In the genomic region with DNA sequence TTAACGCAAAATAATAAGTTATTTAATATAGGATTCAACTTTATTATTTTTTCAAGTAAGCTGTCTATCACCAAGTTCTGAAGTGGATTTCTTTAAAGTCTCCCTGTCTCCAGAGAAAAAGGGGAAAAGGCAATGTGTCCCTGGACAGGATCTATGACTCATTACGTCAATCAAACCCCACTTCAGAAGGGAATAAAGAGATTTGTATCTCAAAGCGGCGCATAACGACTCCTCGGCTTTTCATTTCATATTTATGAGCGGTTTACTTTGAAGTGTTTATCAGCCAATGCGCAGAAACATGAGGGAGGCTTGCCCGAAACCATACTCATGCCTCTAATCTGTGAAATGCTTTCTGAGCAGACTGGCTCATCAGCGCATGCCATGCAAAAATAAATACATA, we compare ENCODE assay signal across 29 cellular contexts.
DNase-seq lines count a peak whose midpoint lies in the region; ATAC-seq and TF ChIP-seq lines count a peak whose summit lies in the region.
"Had no signal": no experiment of that assay in that cellular context is flagged by ENCODE, and none has a peak within 500 bp of the region (broad histone marks: within the 10 kb centered on the region; RNA-seq: fewer than 3 reads in every experiment).

No MANE protein-coding gene starts in this region.

- TF ChIP-seq CTCF in RWPE2 (IDR thresholded peaks at IDR 0.05; ENCODE audit: poor library complexity, severe bottlenecking), result no peak
- TF ChIP-seq CTCF in foreskin keratinocyte (conservative IDR thresholded peaks at IDR 0.05), result no peak

- DNase-seq in DMS153 (lab: John Stamatoyannopoulos, UW), result peak; percentile 1
- DNase-seq in DMS153 treated with DMSO at 0.1 percent for 48 hours (lab: John Stamatoyannopoulos, UW; ENCODE audit: unreplicated experiment), result no peak
- no peak for DNase-seq in RWPE2 (ENCODE audit: low spot score)
- peak in 1 of 2 donors; percentile 11 for DNase-seq in foreskin keratinocyte
- DNase-seq in activated CD4-positive, CD25-positive, alpha-beta regulatory T cell treated with anti-CD3 and anti-CD28 coated beads, Interleukin-2, amount 50 U/mL, for 72 hours, result no peak
- DNase-seq in caudate nucleus (lab: John Stamatoyannopoulos, UW), result no peak
- DNase-seq in activated CD4-positive, alpha-beta T cell treated with anti-CD3 and anti-CD28 coated beads for 1 hour, result no peak
- no peak for DNase-seq in C1 segment of cervical spinal cord (lab: John Stamatoyannopoulos, UW)
- DNase-seq: activated CD4-positive, alpha-beta memory T cell treated with anti-CD3 and anti-CD28 coated beads, Interleukin-2, amount 10 ng/mL, durations not matched to agents 7 days and 5 days; activated CD8-positive, alpha-beta memory T cell treated with anti-CD3 and anti-CD28 coated beads, Interleukin-2, amount 50 U/mL, for 4 hours; activated naive CD4-positive, alpha-beta T cell treated with anti-CD3 and anti-CD28 coated beads for 36 hours; cerebellar nuclear complex; esophagus squamous epithelium; H7; Kasumi-1; mammary epithelial cell; MV-4-11; NCI-H146; NCI-H446 treated with DMSO at 0.1 percent for 48 hours; NCI-H82; pancreas; retina; stimulated activated naive CD4-positive, alpha-beta T cell; T-helper 17 cell had no signal

- H3K27me3 ChIP-seq in RWPE2 (ENCODE audit: insufficient read depth, poor library complexity, severe bottlenecking) (peaks cover 3% of the 10 kb centered on the region), foreskin keratinocyte (peaks cover 13% of the 10 kb centered on the region)
- H3K27me3 ChIP-seq: esophagus squamous epithelium, gastroesophageal sphincter, pancreas, suprapubic skin, upper lobe of left lung had no signal

- ATAC-seq in RWPE2 (ENCODE audit: low read depth) (peak; percentile 27; the same call in 1 of the 3 replicates), foreskin keratinocyte (peak; percentile 57)
- ATAC-seq: gastroesophageal sphincter, pancreas, T-helper 17 cell had no signal

- H3K36me3 ChIP-seq in RWPE2 (ENCODE audit: low read depth), result no peaks in the 10 kb centered on the region
- H3K36me3 ChIP-seq: esophagus squamous epithelium, gastroesophageal sphincter, pancreas, SJSA1, suprapubic skin, upper lobe of left lung had no signal

- no peaks in the 10 kb centered on the region for H3K9me3 ChIP-seq in RWPE2 (ENCODE audit: severe bottlenecking)
- H3K9me3 ChIP-seq: esophagus squamous epithelium, gastroesophageal sphincter, pancreas, SJSA1, suprapubic skin, upper lobe of left lung had no signal

- H3K27ac ChIP-seq in RWPE2 (ENCODE audit: poor library complexity, severe bottlenecking) (no peak overlapping the region), foreskin keratinocyte (no peak overlapping the region), caudate nucleus (ENCODE audit: low read depth, low read length) (no peak overlapping the region)
- H3K27ac ChIP-seq: 22Rv1, esophagus squamous epithelium, gastroesophageal sphincter, pancreas, SJSA1, suprapubic skin, upper lobe of left lung had no signal

- H3K4me3 ChIP-seq in RWPE2 (ENCODE audit: severe bottlenecking), result no peak overlapping the region
- H3K4me3 ChIP-seq: esophagus squamous epithelium, gastroesophageal sphincter, pancreas, SJSA1, suprapubic skin, upper lobe of left lung had no signal

- no peaks in the 10 kb centered on the region for H3K4me1 ChIP-seq in RWPE2 (ENCODE audit: insufficient read depth, poor library complexity, severe bottlenecking)
- no peaks in the 10 kb centered on the region for H3K4me1 ChIP-seq in foreskin keratinocyte
- H3K4me1 ChIP-seq: esophagus squamous epithelium, gastroesophageal sphincter, pancreas, suprapubic skin, upper lobe of left lung had no signal
